ENCODE assay signal across 17 cellular contexts in the genomic region with DNA sequence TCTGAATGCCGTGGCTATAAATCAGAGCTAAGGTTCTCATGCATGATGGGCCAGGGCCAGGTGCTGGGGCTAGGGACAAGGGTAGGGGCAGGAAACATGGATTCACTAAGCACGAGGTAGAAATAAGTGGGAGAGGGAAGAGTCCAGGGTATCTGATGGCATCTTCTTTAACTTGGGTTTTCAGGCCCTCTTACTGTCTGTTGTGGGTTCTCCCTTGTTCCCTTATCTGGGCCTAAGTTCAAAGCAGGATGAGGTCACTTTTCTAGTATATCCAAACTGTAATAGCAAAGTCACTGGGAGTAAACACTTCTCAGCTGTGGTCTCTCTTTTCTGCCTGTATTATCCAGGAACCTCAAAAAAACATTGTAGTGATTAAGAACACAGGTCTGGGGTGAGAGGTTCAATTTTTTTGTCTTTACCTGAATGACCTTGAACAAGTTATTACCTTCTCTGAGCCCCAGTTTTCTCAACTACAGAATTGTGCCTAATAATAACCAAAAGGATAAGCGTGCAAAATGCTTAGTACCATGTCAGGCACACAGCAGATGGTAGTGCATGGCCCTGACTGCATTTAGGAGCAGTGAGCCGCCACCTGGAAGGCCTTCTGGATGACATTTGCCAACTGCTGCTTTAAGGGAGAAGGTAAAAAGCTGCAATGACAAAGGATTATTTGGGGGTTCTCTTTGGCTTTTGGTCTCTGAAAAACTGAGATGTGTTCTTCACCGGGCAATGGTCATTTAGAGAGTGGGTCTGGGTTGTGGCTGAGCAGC. TPM values are rescaled to one million over a fixed set of nuclear protein-coding genes. Genes with fewer than 3 reads are reported as not detected.
DNase-seq lines count a peak whose midpoint lies in the region; TF ChIP-seq lines count a peak whose summit lies in the region.
"Had no signal": no experiment of that assay in that cellular context is flagged by ENCODE, and none has a peak within 500 bp of the region (broad histone marks: within the 10 kb centered on the region; RNA-seq: fewer than 3 reads in every experiment).

No MANE protein-coding gene starts in this region.

- no peak overlapping the region for H3K4me3 Mint-ChIP-seq in mesothelial cell of epicardium
- H3K4me3 Mint-ChIP-seq: activated CD8-positive, alpha-beta memory T cell treated with anti-CD3 and anti-CD28 coated beads, Interleukin-2, amount 10 ng/mL, durations not matched to agents 7 days and 5 days; activated naive CD4-positive, alpha-beta T cell treated with anti-CD3 and anti-CD28 coated beads for 36 hours; CD8-positive, alpha-beta T cell; type B pancreatic cell had no signal

- peaks cover 4% of the 10 kb centered on the region for H3K36me3 Mint-ChIP-seq in mesothelial cell of epicardium
- H3K36me3 Mint-ChIP-seq: activated CD8-positive, alpha-beta memory T cell treated with anti-CD3 and anti-CD28 coated beads, Interleukin-2, amount 10 ng/mL, durations not matched to agents 7 days and 5 days; CD8-positive, alpha-beta T cell had no signal

- H3K27ac ChIP-seq in left ventricle myocardium inferior (replicated peaks) (peak overlapping the region; percentile 73), transverse colon (peak overlapping the region; percentile 14 to 37 (median 20)), substantia nigra (ENCODE audit: low read depth, low read length, poor library complexity, severe bottlenecking) (no peak overlapping the region)
- H3K27ac ChIP-seq: breast epithelium, hepatocyte had no signal

- DNase-seq in NCI-H82 (lab: John Stamatoyannopoulos, UW) (peak; percentile 60), NCI-H82 treated with DMSO at 0.1 percent for 48 hours (lab: John Stamatoyannopoulos, UW; ENCODE audit: unreplicated experiment) (no peak), amniotic epithelial cell (ENCODE audit: low read depth) (peak; percentile 77), left ventricle myocardium inferior (no peak), transverse colon (no peak), substantia nigra (lab: John Stamatoyannopoulos, UW) (no peak), SK-N-DZ (ENCODE audit: low spot score) (no peak), mesothelial cell of epicardium (ENCODE audit: low spot score in 2 of 2, unreplicated experiment in 2 of 2) (no peak)
- DNase-seq: 8988T; activated CD8-positive, alpha-beta memory T cell treated with anti-CD3 and anti-CD28 coated beads, Interleukin-2, amount 10 ng/mL, durations not matched to agents 7 days and 5 days; activated naive CD4-positive, alpha-beta T cell treated with anti-CD3 and anti-CD28 coated beads for 36 hours; CD8-positive, alpha-beta T cell; left colon; stimulated activated CD4-positive, alpha-beta T cell treated with anti-CD3 and anti-CD28 coated beads, Interleukin-2, amount 100 ng/mL, for 48 hours had no signal

- no peaks in the 10 kb centered on the region for H3K9me3 Mint-ChIP-seq in mesothelial cell of epicardium
- H3K9me3 Mint-ChIP-seq: activated naive CD4-positive, alpha-beta T cell treated with anti-CD3 and anti-CD28 coated beads for 36 hours; CD8-positive, alpha-beta T cell; type B pancreatic cell had no signal

- H3K27ac Mint-ChIP-seq in mesothelial cell of epicardium: no peak overlapping the region
- H3K27ac Mint-ChIP-seq: activated CD8-positive, alpha-beta memory T cell treated with anti-CD3 and anti-CD28 coated beads, Interleukin-2, amount 10 ng/mL, durations not matched to agents 7 days and 5 days; activated naive CD4-positive, alpha-beta T cell treated with anti-CD3 and anti-CD28 coated beads for 36 hours; CD8-positive, alpha-beta T cell had no signal

- no peak overlapping the region for H3K4me3 ChIP-seq in left ventricle myocardium inferior
- H3K4me3 ChIP-seq in transverse colon: no peak overlapping the region
- H3K4me3 ChIP-seq: breast epithelium, hepatocyte had no signal

- in situ Hi-C loops in transverse colon (cut with MboI; ENCODE audit: low pct_ligation_motif_present in 1 of 4, low pct_unique_long_range_greater_than_20kb in 1 of 4, low sequenced_read_pairs in 3 of 4): loop anchor here in 1 of 4 donors (25.0 kb wide), 1 partner anchor 88 kb away; a partner anchor contains a TSS

- H3K36me3 ChIP-seq in left ventricle myocardium inferior (peaks cover 11% of the 10 kb centered on the region), transverse colon (no peaks in the 10 kb centered on the region)
- H3K36me3 ChIP-seq: breast epithelium had no signal

- 61 to 76% methylated on average over 3 to 5 of the region's 5 CpGs for WGBS in transverse colon (ENCODE audit: low coverage in 1 of 2), 2 donors

- intact Hi-C loops in left ventricle myocardium inferior (cut with micrococcal nuclease): loop anchor here (10.0 kb wide), 1 partner anchor 80 kb away; no protein-coding TSS in a partner anchor
- intact Hi-C loops in transverse colon (cut with DNase I; ENCODE audit: low total_unique reads): no loop called here

- no peak for TF ChIP-seq EP300 in transverse colon (IDR thresholded peaks at IDR 0.05; ENCODE audit: low read depth)

- H3K4me1 Mint-ChIP-seq in mesothelial cell of epicardium: peaks cover 23% of the 10 kb centered on the region

- H3K4me1 ChIP-seq in left ventricle myocardium inferior (peaks cover 61% of the 10 kb centered on the region), transverse colon (peaks cover 0 to 8% (median 0%) of the 10 kb centered on the region in 4 donors)
- H3K4me1 ChIP-seq: breast epithelium had no signal

- H3K9me3 ChIP-seq in left ventricle myocardium inferior (replicated peaks) (no peaks in the 10 kb centered on the region), transverse colon (no peaks in the 10 kb centered on the region)
- H3K9me3 ChIP-seq: breast epithelium had no signal

- H3K27me3 Mint-ChIP-seq in mesothelial cell of epicardium (ENCODE audit: low read depth): no peaks in the 10 kb centered on the region
- H3K27me3 Mint-ChIP-seq: type B pancreatic cell had no signal

- TF ChIP-seq CTCF in left ventricle myocardium inferior (IDR thresholded peaks at IDR 0.05; ENCODE audit: borderline replicate concordance) (no peak), transverse colon (IDR thresholded peaks at IDR 0.05) (no peak), mesothelial cell of epicardium (IDR thresholded peaks at IDR 0.05; ENCODE audit: unreplicated experiment) (no peak)

- no peak for TF ChIP-seq POLR2A in transverse colon (IDR thresholded peaks at IDR 0.05)

- H3K27me3 ChIP-seq in left ventricle myocardium inferior (ENCODE audit: low read depth): no peaks in the 10 kb centered on the region
- H3K27me3 ChIP-seq in transverse colon: no peaks in the 10 kb centered on the region
- H3K27me3 ChIP-seq: breast epithelium, hepatocyte had no signal

RNA-seq across cellular contexts. Expression of a gene that starts 53.6 kb away (rescaled TPM):
- total RNA-seq in left ventricle myocardium inferior (not detected), transverse colon (not detected), mesothelial cell of epicardium (0.51 to 0.58 TPM (median 0.52 TPM) in 3 replicates)
- not detected in 2 replicates for polyA plus RNA-seq in SK-N-DZ (2014; cell fraction: cytosol; rRNA removed)
- polyA plus RNA-seq in SK-N-DZ (2014; cell fraction: nucleus; rRNA removed): not detected in 2 replicates
- total RNA-seq: activated CD8-positive, alpha-beta memory T cell treated with anti-CD3 and anti-CD28 coated beads, Interleukin-2, amount 10 ng/mL, durations not matched to agents 7 days and 5 days; activated naive CD4-positive, alpha-beta T cell treated with anti-CD3 and anti-CD28 coated beads for 36 hours; breast epithelium; CD8-positive, alpha-beta T cell; hepatocyte; left colon had no signal
- polyA plus RNA-seq: hepatocyte had no signal

RNA-seq across cellular contexts. Expression of a gene that starts 56.4 kb away (rescaled TPM):
- total RNA-seq in left ventricle myocardium inferior (105 TPM), transverse colon (10 to 100 TPM; 52.7 to 68.9 (median 59.8) TPM), mesothelial cell of epicardium (99.5 to 104 TPM (median 99.7 TPM) in 3 replicates)
- 97.6 and 136 TPM in 2 replicates for polyA plus RNA-seq in SK-N-DZ (2014; cell fraction: cytosol; rRNA removed)
- polyA plus RNA-seq in SK-N-DZ (2014; cell fraction: nucleus; rRNA removed): 53.3 and 63.6 TPM in 2 replicates

Comparison
In these comparisons a context has a peak if more than half of its experiments do, and no peak if none do; other contexts are left out.
1. DNase-seq: peak in NCI-H82 (single experiment) and amniotic epithelial cell (single experiment); none in NCI-H82 treated with DMSO at 0.1 percent for 48 hours (single experiment), left ventricle myocardium inferior (single experiment), transverse colon (single experiment), substantia nigra (0 of 49), SK-N-DZ (single experiment) and mesothelial cell of epicardium (0 of 2).